ENCODE assay signal across 15 cellular contexts in genomic region chr6:144999127-144999526, GRCh38.
"Had no signal": no experiment of that assay in that cellular context is flagged by ENCODE, and none has a peak within 500 bp of the region (broad histone marks: within the 10 kb centered on the region; RNA-seq: fewer than 3 reads in every experiment).

No MANE protein-coding gene starts in this region.

- ATAC-seq: activated CD4-positive, CD25-positive, alpha-beta regulatory T cell treated with anti-CD3 and anti-CD28 coated beads, Interleukin-2, amount 50 U/mL, for 24 hours; right cardiac atrium; T-helper 17 cell had no signal

- H3K9me3 ChIP-seq: spleen had no signal

- H3K4me1 ChIP-seq: spleen had no signal

- FAIRE-seq: endothelial cell of umbilical vein, islet of Langerhans, TTC549 had no signal

- H3K36me3 ChIP-seq: spleen had no signal

- H3K27ac ChIP-seq: spleen had no signal

- H3K4me3 ChIP-seq: spleen had no signal

- DNase-seq: activated effector memory CD4-positive, alpha-beta T cell treated with anti-CD3 and anti-CD28 coated beads, Interleukin-2, amount 50 U/mL, for 16 hours; activated T-cell treated with anti-CD3 and anti-CD28 coated beads, Interleukin-2, amount 50 U/mL, for 1 hour; amygdala; head of caudate nucleus; natural killer cell; nucleus accumbens; right cardiac atrium; spleen; stimulated activated CD4-positive, alpha-beta T cell treated with anti-CD3 and anti-CD28 coated beads, Interleukin-1b, Interleukin-23, amount 100 ng/mL, for 48 hours; stimulated activated naive CD4-positive, alpha-beta T cell; T-helper 17 cell had no signal
